23 cellular contexts compared by ENCODE assay signal in the genomic region with DNA sequence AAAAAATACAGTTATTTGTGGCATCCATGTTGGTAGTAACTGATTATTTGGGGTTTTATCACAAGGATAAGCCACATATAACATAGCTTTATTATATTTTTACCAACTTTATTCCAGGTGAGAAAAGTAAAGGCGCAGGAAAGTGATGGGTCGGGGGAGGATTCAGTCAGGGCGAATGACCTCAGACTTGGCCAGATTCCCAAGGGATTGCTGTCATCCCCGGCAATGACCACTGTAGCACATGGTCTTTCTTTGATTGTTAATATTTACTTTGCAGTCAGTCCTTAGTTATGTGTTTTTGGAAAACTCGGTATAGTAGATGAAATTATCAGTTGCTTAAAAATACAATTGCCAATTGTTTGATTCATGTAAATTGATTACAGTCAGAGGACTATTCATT. TPM values are rescaled to one million over a fixed set of nuclear protein-coding genes. Genes with fewer than 3 reads are reported as not detected.
"Had no signal": no experiment of that assay in that cellular context is flagged by ENCODE, and none has a peak within 500 bp of the region (broad histone marks: within the 10 kb centered on the region; RNA-seq: fewer than 3 reads in every experiment).

No MANE protein-coding gene starts in this region.

- FAIRE-seq: keratinocyte had no signal

- H3K4me3 ChIP-seq: gastroesophageal sphincter, heart left ventricle, left lung, thoracic aorta had no signal

- H3K9me3 ChIP-seq: gastroesophageal sphincter, heart left ventricle, left lung, thoracic aorta had no signal

- H3K27me3 ChIP-seq: gastroesophageal sphincter, heart left ventricle, left lung had no signal

- ATAC-seq: activated CD8-positive, alpha-beta memory T cell treated with anti-CD3 and anti-CD28 coated beads, Interleukin-2, amount 10 ng/mL, durations not matched to agents 7 days and 5 days; activated CD8-positive, alpha-beta T cell treated with anti-CD3 and anti-CD28 coated beads for 36 hours; gastroesophageal sphincter; heart left ventricle; left lung; natural killer cell; T-cell had no signal

- H3K4me1 ChIP-seq: gastroesophageal sphincter, heart left ventricle, left lung had no signal

- H3K27ac ChIP-seq: gastroesophageal sphincter, heart left ventricle, left lung, thoracic aorta, WERI-Rb-1 had no signal

- H3K36me3 ChIP-seq: gastroesophageal sphincter, heart left ventricle, left lung, thoracic aorta, WERI-Rb-1 had no signal

- DNase-seq: activated CD4-positive, alpha-beta T cell treated with anti-CD3 and anti-CD28 coated beads, Interleukin-2, amount 10 ng/mL, durations not matched to agents 7 days and 5 days; activated CD4-positive, CD25-positive, alpha-beta regulatory T cell treated with anti-CD3 and anti-CD28 coated beads, Interleukin-2, amount 50 U/mL, for 72 hours; activated CD8-positive, alpha-beta memory T cell treated with anti-CD3 and anti-CD28 coated beads, Interleukin-2, amount 10 ng/mL, durations not matched to agents 7 days and 5 days; activated CD8-positive, alpha-beta T cell treated with anti-CD3 and anti-CD28 coated beads for 36 hours; activated gamma-delta T cell; activated T-cell treated with anti-CD3 and anti-CD28 coated beads for 4 hours; aorta; central memory CD4-positive, alpha-beta T cell; effector memory CD4-positive, alpha-beta T cell; heart left ventricle; left lung; mammary epithelial cell; midbrain; natural killer cell; retina; stimulated activated CD4-positive, alpha-beta T cell treated with anti-CD3 and anti-CD28 coated beads, Interleukin-4, amount 100 ng/mL, for 24 hours; stimulated activated naive CD4-positive, alpha-beta T cell treated with Interleukin-2 at 50 U/mL for 16 hours; T-cell; WERI-Rb-1 had no signal

RNA-seq across cellular contexts. Expression of gene GRIA3, which starts 17.6 kb away (rescaled TPM):
- total RNA-seq: activated CD4-positive, alpha-beta T cell treated with anti-CD3 and anti-CD28 coated beads, Interleukin-2, amount 10 ng/mL, durations not matched to agents 7 days and 5 days; activated CD8-positive, alpha-beta memory T cell treated with anti-CD3 and anti-CD28 coated beads, Interleukin-2, amount 10 ng/mL, durations not matched to agents 7 days and 5 days; activated CD8-positive, alpha-beta T cell treated with anti-CD3 and anti-CD28 coated beads for 36 hours; dermis microvascular lymphatic vessel endothelial cell; natural killer cell had no signal
- polyA plus RNA-seq: keratinocyte had no signal
